ENCODE assay signal across 1 cellular context in genomic region chr19:47112664-47113445, GRCh38.
A peak's percentile ranks its signal among the peaks of the same experiment; 100 is the strongest.
TF ChIP-seq lines count a peak whose summit lies in the region.

No MANE protein-coding gene starts in this region.

TF ChIP-seq in HepG2, 621 proteins besides CTCF, POLR2A, EP300 and RAD21 (continued from another document and continues in another):
- no peak; the same call in 1 of the 2 replicates for TF ChIP-seq ZNF543 (CRISPR knock-in tag; IDR thresholded peaks at IDR 0.05)
- 0 out of 2 replicates have a peak, but pooled peaks have one; percentile 14 for TF ChIP-seq CSRNP1 (CRISPR knock-in tag; IDR thresholded peaks at IDR 0.05)
- TF ChIP-seq ZNF331 (CRISPR knock-in tag; IDR thresholded peaks at IDR 0.05) = peak; percentile 65; the same call in 1 of the 2 replicates
- TF ChIP-seq ARNT (IDR thresholded peaks at IDR 0.05) = no peak
- no peak; the same call in 1 of the 2 replicates for TF ChIP-seq ZBTB20 (CRISPR knock-in tag; IDR thresholded peaks at IDR 0.05; ENCODE audit: borderline replicate concordance, low read depth)
- 0 out of 2 replicates have a peak, but pooled peaks have one; percentile 14 for TF ChIP-seq ZNF891 (CRISPR knock-in tag; IDR thresholded peaks at IDR 0.05)
- TF ChIP-seq MTF1 (CRISPR knock-in tag; IDR thresholded peaks at IDR 0.05) = peak; percentile 66; the same call in 1 of the 2 replicates
- no peak for TF ChIP-seq ZNF101 (CRISPR knock-in tag; IDR thresholded peaks at IDR 0.05; ENCODE audit: borderline replicate concordance, low read depth)
- no peak; the same call in 1 of the 2 replicates for TF ChIP-seq HES4 (CRISPR knock-in tag; IDR thresholded peaks at IDR 0.05; ENCODE audit: borderline replicate concordance)
- TF ChIP-seq, protein P1, sequence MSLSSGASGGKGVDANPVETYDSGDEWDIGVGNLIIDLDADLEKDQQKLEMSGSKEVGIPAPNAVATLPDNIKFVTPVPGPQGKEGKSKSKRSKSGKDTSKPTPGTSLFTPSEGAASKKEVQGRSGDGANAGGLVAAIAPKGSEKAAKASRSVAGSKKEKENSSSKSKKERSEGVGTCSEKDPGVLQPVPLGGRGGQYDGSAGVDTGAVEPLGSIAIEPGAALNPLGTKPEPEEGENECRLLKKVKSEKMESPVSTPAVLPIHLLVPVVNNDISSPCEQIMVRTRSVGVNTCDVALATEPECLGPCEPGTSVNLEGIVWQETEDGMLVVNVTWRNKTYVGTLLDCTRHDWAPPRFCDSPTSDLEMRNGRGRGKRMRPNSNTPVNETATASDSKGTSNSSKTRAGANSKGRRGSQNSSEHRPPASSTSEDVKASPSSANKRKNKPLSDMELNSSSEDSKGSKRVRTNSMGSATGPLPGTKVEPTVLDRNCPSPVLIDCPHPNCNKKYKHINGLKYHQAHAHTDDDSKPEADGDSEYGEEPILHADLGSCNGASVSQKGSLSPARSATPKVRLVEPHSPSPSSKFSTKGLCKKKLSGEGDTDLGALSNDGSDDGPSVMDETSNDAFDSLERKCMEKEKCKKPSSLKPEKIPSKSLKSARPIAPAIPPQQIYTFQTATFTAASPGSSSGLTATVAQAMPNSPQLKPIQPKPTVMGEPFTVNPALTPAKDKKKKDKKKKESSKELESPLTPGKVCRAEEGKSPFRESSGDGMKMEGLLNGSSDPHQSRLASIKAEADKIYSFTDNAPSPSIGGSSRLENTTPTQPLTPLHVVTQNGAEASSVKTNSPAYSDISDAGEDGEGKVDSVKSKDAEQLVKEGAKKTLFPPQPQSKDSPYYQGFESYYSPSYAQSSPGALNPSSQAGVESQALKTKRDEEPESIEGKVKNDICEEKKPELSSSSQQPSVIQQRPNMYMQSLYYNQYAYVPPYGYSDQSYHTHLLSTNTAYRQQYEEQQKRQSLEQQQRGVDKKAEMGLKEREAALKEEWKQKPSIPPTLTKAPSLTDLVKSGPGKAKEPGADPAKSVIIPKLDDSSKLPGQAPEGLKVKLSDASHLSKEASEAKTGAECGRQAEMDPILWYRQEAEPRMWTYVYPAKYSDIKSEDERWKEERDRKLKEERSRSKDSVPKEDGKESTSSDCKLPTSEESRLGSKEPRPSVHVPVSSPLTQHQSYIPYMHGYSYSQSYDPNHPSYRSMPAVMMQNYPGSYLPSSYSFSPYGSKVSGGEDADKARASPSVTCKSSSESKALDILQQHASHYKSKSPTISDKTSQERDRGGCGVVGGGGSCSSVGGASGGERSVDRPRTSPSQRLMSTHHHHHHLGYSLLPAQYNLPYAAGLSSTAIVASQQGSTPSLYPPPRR (CRISPR knock-in tag; IDR thresholded peaks at IDR 0.05; ENCODE audit: borderline replicate concordance) = 0 out of 2 replicates have a peak, but pooled peaks have one; percentile 6
- TF ChIP-seq ZBTB46 (CRISPR knock-in tag; IDR thresholded peaks at IDR 0.05; ENCODE audit: borderline replicate concordance) = no peak
- TF ChIP-seq ZNF564 (CRISPR knock-in tag; IDR thresholded peaks at IDR 0.05) = no peak
- 0 out of 2 replicates have a peak, but pooled peaks have one; percentile 19 for TF ChIP-seq ZNF550 (CRISPR knock-in tag; IDR thresholded peaks at IDR 0.05; ENCODE audit: borderline replicate concordance)
- TF ChIP-seq SMAD3 (CRISPR knock-in tag; IDR thresholded peaks at IDR 0.05) = no peak
- TF ChIP-seq RFXAP (CRISPR knock-in tag; IDR thresholded peaks at IDR 0.05; ENCODE audit: borderline replicate concordance) = no peak
- no peak for TF ChIP-seq NR2F6 (IDR thresholded peaks at IDR 0.05)
- TF ChIP-seq NR2F6 (CRISPR knock-in tag; IDR thresholded peaks at IDR 0.05) = peak; percentile 58; the same call in 1 of the 2 replicates
- 0 out of 2 replicates have a peak, but pooled peaks have one; percentile 39 for TF ChIP-seq GTF2F1 (IDR thresholded peaks at IDR 0.05; ENCODE audit: low read length)
- TF ChIP-seq, protein P2, sequence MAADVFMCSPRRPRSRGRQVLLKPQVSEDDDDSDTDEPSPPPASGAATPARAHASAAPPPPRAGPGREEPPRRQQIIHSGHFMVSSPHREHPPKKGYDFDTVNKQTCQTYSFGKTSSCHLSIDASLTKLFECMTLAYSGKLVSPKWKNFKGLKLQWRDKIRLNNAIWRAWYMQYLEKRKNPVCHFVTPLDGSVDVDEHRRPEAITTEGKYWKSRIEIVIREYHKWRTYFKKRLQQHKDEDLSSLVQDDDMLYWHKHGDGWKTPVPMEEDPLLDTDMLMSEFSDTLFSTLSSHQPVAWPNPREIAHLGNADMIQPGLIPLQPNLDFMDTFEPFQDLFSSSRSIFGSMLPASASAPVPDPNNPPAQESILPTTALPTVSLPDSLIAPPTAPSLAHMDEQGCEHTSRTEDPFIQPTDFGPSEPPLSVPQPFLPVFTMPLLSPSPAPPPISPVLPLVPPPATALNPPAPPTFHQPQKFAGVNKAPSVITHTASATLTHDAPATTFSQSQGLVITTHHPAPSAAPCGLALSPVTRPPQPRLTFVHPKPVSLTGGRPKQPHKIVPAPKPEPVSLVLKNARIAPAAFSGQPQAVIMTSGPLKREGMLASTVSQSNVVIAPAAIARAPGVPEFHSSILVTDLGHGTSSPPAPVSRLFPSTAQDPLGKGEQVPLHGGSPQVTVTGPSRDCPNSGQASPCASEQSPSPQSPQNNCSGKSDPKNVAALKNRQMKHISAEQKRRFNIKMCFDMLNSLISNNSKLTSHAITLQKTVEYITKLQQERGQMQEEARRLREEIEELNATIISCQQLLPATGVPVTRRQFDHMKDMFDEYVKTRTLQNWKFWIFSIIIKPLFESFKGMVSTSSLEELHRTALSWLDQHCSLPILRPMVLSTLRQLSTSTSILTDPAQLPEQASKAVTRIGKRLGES (CRISPR knock-in tag; IDR thresholded peaks at IDR 0.05; ENCODE audit: borderline replicate concordance) = no peak; the same call in 1 of the 2 replicates
- TF ChIP-seq ZFP90 (CRISPR knock-in tag; IDR thresholded peaks at IDR 0.05; ENCODE audit: borderline replicate concordance) = no peak; the same call in 1 of the 2 replicates
- TF ChIP-seq SMARCE1 (IDR thresholded peaks at IDR 0.05; ENCODE audit: borderline replicate concordance) = no peak
- TF ChIP-seq CENPX (CRISPR knock-in tag; IDR thresholded peaks at IDR 0.05) = no peak
- no peak for TF ChIP-seq KDM4B (CRISPR knock-in tag; IDR thresholded peaks at IDR 0.05)
- peak; percentile 92 for TF ChIP-seq ZNF687 (CRISPR knock-in tag; IDR thresholded peaks at IDR 0.05)
- no peak for TF ChIP-seq SP2 (CRISPR knock-in tag; IDR thresholded peaks at IDR 0.05)
- no peak for TF ChIP-seq ZNF646 (CRISPR knock-in tag; IDR thresholded peaks at IDR 0.05)
- peak; percentile 84; the same call in 1 of the 2 replicates for TF ChIP-seq ZNF616 (CRISPR knock-in tag; IDR thresholded peaks at IDR 0.05; ENCODE audit: low read depth)
